Comparison of ENCODE assay signal across 22 cellular contexts in the genomic region with DNA sequence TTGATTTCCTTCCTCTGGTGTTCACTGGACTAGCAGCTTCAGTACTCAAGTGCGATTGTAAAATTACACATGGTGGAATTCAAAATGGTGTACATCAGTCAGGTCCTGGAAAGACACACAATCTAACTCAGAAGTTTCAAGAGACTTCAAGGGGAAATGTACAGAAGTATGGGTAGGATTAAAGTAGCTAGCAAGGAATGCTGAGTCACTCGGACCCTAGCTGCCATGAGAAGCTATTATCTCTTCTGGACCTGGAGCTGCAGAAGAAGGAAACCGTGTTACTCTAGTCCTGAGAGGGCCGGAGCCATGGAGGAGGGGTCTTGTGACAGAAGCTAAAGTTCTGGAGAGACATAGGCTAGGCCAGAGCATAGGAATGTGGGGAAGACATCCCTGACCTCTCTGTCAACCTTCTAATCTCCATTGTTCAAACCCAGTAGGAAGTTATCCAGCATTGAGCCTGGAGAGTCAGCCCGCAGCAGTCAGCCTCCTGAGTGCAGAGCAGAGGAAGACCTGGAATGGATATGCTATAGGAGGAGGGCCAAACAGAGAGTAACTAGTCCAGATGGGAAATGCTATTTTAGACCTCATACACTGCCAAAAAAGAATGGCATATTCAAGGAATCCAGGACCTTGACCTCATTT.
A peak's percentile ranks its signal among the peaks of the same experiment; 100 is the strongest.
DNase-seq lines count a peak whose midpoint lies in the region; ATAC-seq and TF ChIP-seq lines count a peak whose summit lies in the region.
"Had no signal": no experiment of that assay in that cellular context is flagged by ENCODE, and none has a peak within 500 bp of the region (broad histone marks: within the 10 kb centered on the region; RNA-seq: fewer than 3 reads in every experiment).

No MANE protein-coding gene starts in this region.

- H3K27me3 Mint-ChIP-seq in WTC11 (ENCODE audit: low read depth), result no peaks in the 10 kb centered on the region
- H3K27me3 Mint-ChIP-seq: activated CD4-positive, alpha-beta T cell treated with anti-CD3 and anti-CD28 coated beads, Interleukin-2, amount 10 ng/mL, durations not matched to agents 7 days and 5 days; activated naive CD8-positive, alpha-beta T cell treated with anti-CD3 and anti-CD28 coated beads for 36 hours had no signal

- TF ChIP-seq CTCF in WTC11 (IDR thresholded peaks at IDR 0.05) (no peak), left ventricle myocardium inferior (IDR thresholded peaks at IDR 0.05; ENCODE audit: borderline replicate concordance) (no peak)

- H2AFZ ChIP-seq in ACC112 (ENCODE audit: low read length, unreplicated experiment), result peak overlapping the region; percentile 58

- intact Hi-C loops in left ventricle myocardium inferior (cut with micrococcal nuclease), result loop anchor here (10.0 kb wide), 1 partner anchor 83 kb away; a partner anchor contains a TSS

- ATAC-seq in WTC11 (peak; percentile 95), HG03378 (IDR thresholded peaks at IDR 0.05; ENCODE audit: unreplicated experiment) (no peak)

- H3K27ac ChIP-seq in ACC112 (ENCODE audit: low read depth, low read length) (no peak overlapping the region), left ventricle myocardium inferior (replicated peaks) (peak overlapping the region; percentile 45)
- H3K27ac ChIP-seq: coronary artery, prostate gland had no signal

- H3K4me1 ChIP-seq in ACC112 (ENCODE audit: control insufficient read depth, insufficient read depth, low read length, unreplicated experiment), result peaks cover 18% of the 10 kb centered on the region
- peaks cover 81% of the 10 kb centered on the region for H3K4me1 ChIP-seq in left ventricle myocardium inferior
- H3K4me1 ChIP-seq: prostate gland had no signal

- POLR2A ChIA-PET in WTC11 (lab: Charles Lee), result no interaction called here

- H3K79me2 ChIP-seq in ACC112 (ENCODE audit: control insufficient read depth, insufficient read depth, low read length, unreplicated experiment), result no peaks in the 10 kb centered on the region

- H3K27me3 ChIP-seq in ACC112 (ENCODE audit: insufficient read depth, low read length) (no peaks in the 10 kb centered on the region), left ventricle myocardium inferior (ENCODE audit: low read depth) (no peaks in the 10 kb centered on the region)

- no peak for DNase-seq in WTC11 (ENCODE audit: low spot score)
- no peak for DNase-seq in left ventricle myocardium inferior
- DNase-seq in pons (ENCODE audit: low spot score), result peak; percentile 25
- DNase-seq in stimulated activated naive CD4-positive, alpha-beta T cell (lab: John Stamatoyannopoulos, UW), result no peak
- no peak for DNase-seq in NCI-H82 (lab: John Stamatoyannopoulos, UW)
- DNase-seq in OCI-M2 (lab: John Stamatoyannopoulos, UW; ENCODE audit: unreplicated experiment), result no peak
- DNase-seq: activated CD4-positive, alpha-beta T cell treated with anti-CD3 and anti-CD28 coated beads, Interleukin-2, amount 10 ng/mL, durations not matched to agents 7 days and 5 days; activated naive CD8-positive, alpha-beta T cell treated with anti-CD3 and anti-CD28 coated beads for 36 hours; COR-L47; DMS79 treated with DMSO at 0.1 percent for 48 hours; foreskin fibroblast; kidney glomerular epithelial cell; midbrain; NCI-H1417 treated with DMSO at 0.1 percent for 48 hours; NCI-H2107; NCI-H524; stimulated activated CD8-positive, alpha-beta memory T cell treated with anti-CD3 and anti-CD28 coated beads, Interleukin-4, amount 100 ng/mL, for 48 hours had no signal

- H3K36me3 Mint-ChIP-seq in WTC11, result no peaks in the 10 kb centered on the region
- H3K36me3 Mint-ChIP-seq: activated naive CD8-positive, alpha-beta T cell treated with anti-CD3 and anti-CD28 coated beads for 36 hours had no signal

- CTCF ChIA-PET in WTC11 (lab: Charles Lee), result interaction anchor here (1.3 kb wide), 1 partner anchor 84 kb away, joined by 5 read pairs; a partner anchor contains a TSS

- H3K9me3 Mint-ChIP-seq in WTC11, result no peaks in the 10 kb centered on the region
- H3K9me3 Mint-ChIP-seq: activated CD4-positive, alpha-beta T cell treated with anti-CD3 and anti-CD28 coated beads, Interleukin-2, amount 10 ng/mL, durations not matched to agents 7 days and 5 days; activated naive CD8-positive, alpha-beta T cell treated with anti-CD3 and anti-CD28 coated beads for 36 hours; nephron had no signal

- H3K4me1 Mint-ChIP-seq in WTC11, result peaks cover 24% of the 10 kb centered on the region
- H3K4me1 Mint-ChIP-seq: activated CD4-positive, alpha-beta T cell treated with anti-CD3 and anti-CD28 coated beads, Interleukin-2, amount 10 ng/mL, durations not matched to agents 7 days and 5 days; activated naive CD8-positive, alpha-beta T cell treated with anti-CD3 and anti-CD28 coated beads for 36 hours had no signal

- H3K27ac Mint-ChIP-seq in WTC11, result no peak overlapping the region; the same call in 1 of the 2 replicates
- H3K27ac Mint-ChIP-seq: activated CD4-positive, alpha-beta T cell treated with anti-CD3 and anti-CD28 coated beads, Interleukin-2, amount 10 ng/mL, durations not matched to agents 7 days and 5 days; activated naive CD8-positive, alpha-beta T cell treated with anti-CD3 and anti-CD28 coated beads for 36 hours had no signal

- H3K4me3 ChIP-seq in ACC112 (ENCODE audit: low read depth, low read length) (no peak overlapping the region), left ventricle myocardium inferior (no peak overlapping the region)
- H3K4me3 ChIP-seq: coronary artery, prostate gland had no signal

- H3K36me3 ChIP-seq in ACC112 (ENCODE audit: insufficient read depth, low read length), result no peaks in the 10 kb centered on the region
- no peaks in the 10 kb centered on the region for H3K36me3 ChIP-seq in left ventricle myocardium inferior
- H3K36me3 ChIP-seq: prostate gland had no signal

- no peak overlapping the region for H3K4me3 Mint-ChIP-seq in WTC11
- H3K4me3 Mint-ChIP-seq: activated CD4-positive, alpha-beta T cell treated with anti-CD3 and anti-CD28 coated beads, Interleukin-2, amount 10 ng/mL, durations not matched to agents 7 days and 5 days; activated naive CD8-positive, alpha-beta T cell treated with anti-CD3 and anti-CD28 coated beads for 36 hours; nephron had no signal

- no peaks in the 10 kb centered on the region for H3K9me3 ChIP-seq in left ventricle myocardium inferior (replicated peaks)
- H3K9me3 ChIP-seq: prostate gland had no signal

TF ChIP-seq in WTC11, 78 proteins besides CTCF, POLR2A, EP300 and RAD21:
- TF ChIP-seq TEAD1 (CRISPR knock-in tag; IDR thresholded peaks at IDR 0.05), result no peak
- no peak for TF ChIP-seq MXD4 (CRISPR knock-in tag; IDR thresholded peaks at IDR 0.05; ENCODE audit: borderline replicate concordance)
- no peak for TF ChIP-seq KAT7 (CRISPR knock-in tag; IDR thresholded peaks at IDR 0.05; ENCODE audit: borderline replicate concordance)
- TF ChIP-seq, protein P1, sequence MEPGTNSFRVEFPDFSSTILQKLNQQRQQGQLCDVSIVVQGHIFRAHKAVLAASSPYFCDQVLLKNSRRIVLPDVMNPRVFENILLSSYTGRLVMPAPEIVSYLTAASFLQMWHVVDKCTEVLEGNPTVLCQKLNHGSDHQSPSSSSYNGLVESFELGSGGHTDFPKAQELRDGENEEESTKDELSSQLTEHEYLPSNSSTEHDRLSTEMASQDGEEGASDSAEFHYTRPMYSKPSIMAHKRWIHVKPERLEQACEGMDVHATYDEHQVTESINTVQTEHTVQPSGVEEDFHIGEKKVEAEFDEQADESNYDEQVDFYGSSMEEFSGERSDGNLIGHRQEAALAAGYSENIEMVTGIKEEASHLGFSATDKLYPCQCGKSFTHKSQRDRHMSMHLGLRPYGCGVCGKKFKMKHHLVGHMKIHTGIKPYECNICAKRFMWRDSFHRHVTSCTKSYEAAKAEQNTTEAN (CRISPR knock-in tag; IDR thresholded peaks at IDR 0.05), result no peak
- TF ChIP-seq, protein P2, sequence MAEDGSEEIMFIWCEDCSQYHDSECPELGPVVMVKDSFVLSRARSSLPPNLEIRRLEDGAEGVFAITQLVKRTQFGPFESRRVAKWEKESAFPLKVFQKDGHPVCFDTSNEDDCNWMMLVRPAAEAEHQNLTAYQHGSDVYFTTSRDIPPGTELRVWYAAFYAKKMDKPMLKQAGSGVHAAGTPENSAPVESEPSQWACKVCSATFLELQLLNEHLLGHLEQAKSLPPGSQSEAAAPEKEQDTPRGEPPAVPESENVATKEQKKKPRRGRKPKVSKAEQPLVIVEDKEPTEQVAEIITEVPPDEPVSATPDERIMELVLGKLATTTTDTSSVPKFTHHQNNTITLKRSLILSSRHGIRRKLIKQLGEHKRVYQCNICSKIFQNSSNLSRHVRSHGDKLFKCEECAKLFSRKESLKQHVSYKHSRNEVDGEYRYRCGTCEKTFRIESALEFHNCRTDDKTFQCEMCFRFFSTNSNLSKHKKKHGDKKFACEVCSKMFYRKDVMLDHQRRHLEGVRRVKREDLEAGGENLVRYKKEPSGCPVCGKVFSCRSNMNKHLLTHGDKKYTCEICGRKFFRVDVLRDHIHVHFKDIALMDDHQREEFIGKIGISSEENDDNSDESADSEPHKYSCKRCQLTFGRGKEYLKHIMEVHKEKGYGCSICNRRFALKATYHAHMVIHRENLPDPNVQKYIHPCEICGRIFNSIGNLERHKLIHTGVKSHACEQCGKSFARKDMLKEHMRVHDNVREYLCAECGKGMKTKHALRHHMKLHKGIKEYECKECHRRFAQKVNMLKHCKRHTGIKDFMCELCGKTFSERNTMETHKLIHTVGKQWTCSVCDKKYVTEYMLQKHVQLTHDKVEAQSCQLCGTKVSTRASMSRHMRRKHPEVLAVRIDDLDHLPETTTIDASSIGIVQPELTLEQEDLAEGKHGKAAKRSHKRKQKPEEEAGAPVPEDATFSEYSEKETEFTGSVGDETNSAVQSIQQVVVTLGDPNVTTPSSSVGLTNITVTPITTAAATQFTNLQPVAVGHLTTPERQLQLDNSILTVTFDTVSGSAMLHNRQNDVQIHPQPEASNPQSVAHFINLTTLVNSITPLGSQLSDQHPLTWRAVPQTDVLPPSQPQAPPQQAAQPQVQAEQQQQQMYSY (CRISPR knock-in tag; IDR thresholded peaks at IDR 0.05), result peak; percentile 80
- TF ChIP-seq SMAD4 (CRISPR knock-in tag; IDR thresholded peaks at IDR 0.05), result no peak
